In genomic region chr14:98146416-98146815, GRCh38 we compare ENCODE assay signal across 19 cellular contexts.
DNase-seq lines count a peak whose midpoint lies in the region; ATAC-seq lines count a peak whose summit lies in the region.
"Had no signal": no experiment of that assay in that cellular context is flagged by ENCODE, and none has a peak within 500 bp of the region (broad histone marks: within the 10 kb centered on the region; RNA-seq: fewer than 3 reads in every experiment).

No MANE protein-coding gene starts in this region.

- POLR2A ChIA-PET in naive thymus-derived CD4-positive, alpha-beta T cell (lab: Charles Lee): interaction anchor here (1.4 to 17.8 kb wide), 3 partner anchors 14 to 43 kb away, joined by 4 to 501 read pairs (median 265); no protein-coding TSS in a partner anchor

- H3K36me3 ChIP-seq in naive thymus-derived CD4-positive, alpha-beta T cell (ENCODE audit: control insufficient read depth in 2 of 3, insufficient read depth in 3 of 3, low read length in 3 of 3): no peaks in the 10 kb centered on the region
- H3K36me3 ChIP-seq: BLaER1 had no signal

- peaks cover 6% of the 10 kb centered on the region for H3K9me3 Mint-ChIP-seq in activated T-cell treated with anti-CD3 and anti-CD28 coated beads, Interleukin-2, amount 50 U/mL, for 24 hours
- H3K9me3 Mint-ChIP-seq in activated T-cell treated with anti-CD3 and anti-CD28 coated beads, Interleukin-2, amount 50 U/mL, for 72 hours: peaks cover 2 to 3% of the 10 kb centered on the region in 2 donors
- peaks cover 11% of the 10 kb centered on the region for H3K9me3 Mint-ChIP-seq in activated naive CD8-positive, alpha-beta T cell treated with anti-CD3 and anti-CD28 coated beads for 36 hours
- peaks cover 0 to 11% (median 4%) of the 10 kb centered on the region in 11 donors for H3K9me3 Mint-ChIP-seq in naive thymus-derived CD4-positive, alpha-beta T cell
- H3K9me3 Mint-ChIP-seq: H9 had no signal

- no peaks in the 10 kb centered on the region for H3K27me3 ChIP-seq in naive thymus-derived CD4-positive, alpha-beta T cell (ENCODE audit: control insufficient read depth in 2 of 2, insufficient read depth in 2 of 2, low read length in 2 of 2)
- H3K27me3 ChIP-seq: BLaER1 had no signal

- peaks cover 71% of the 10 kb centered on the region for H3K4me1 Mint-ChIP-seq in activated T-cell treated with anti-CD3 and anti-CD28 coated beads, Interleukin-2, amount 50 U/mL, for 24 hours (ENCODE audit: low read depth)
- H3K4me1 Mint-ChIP-seq in activated T-cell treated with anti-CD3 and anti-CD28 coated beads, Interleukin-2, amount 50 U/mL, for 72 hours (ENCODE audit: low read depth): peaks cover 64% of the 10 kb centered on the region
- H3K4me1 Mint-ChIP-seq in activated naive CD8-positive, alpha-beta T cell treated with anti-CD3 and anti-CD28 coated beads for 36 hours: peaks cover 56% of the 10 kb centered on the region
- H3K4me1 Mint-ChIP-seq in naive thymus-derived CD4-positive, alpha-beta T cell: peaks cover 34 to 86% (median 72%) of the 10 kb centered on the region in 7 donors

- H3K27me3 Mint-ChIP-seq in activated T-cell treated with anti-CD3 and anti-CD28 coated beads, Interleukin-2, amount 50 U/mL, for 24 hours: no peaks in the 10 kb centered on the region
- no peaks in the 10 kb centered on the region for H3K27me3 Mint-ChIP-seq in activated T-cell treated with anti-CD3 and anti-CD28 coated beads, Interleukin-2, amount 50 U/mL, for 72 hours (ENCODE audit: low read depth)
- H3K27me3 Mint-ChIP-seq in activated naive CD8-positive, alpha-beta T cell treated with anti-CD3 and anti-CD28 coated beads for 36 hours: no peaks in the 10 kb centered on the region
- H3K27me3 Mint-ChIP-seq in naive thymus-derived CD4-positive, alpha-beta T cell: no peaks in the 10 kb centered on the region

- in situ Hi-C loops in G401 (cut with HindIII; ENCODE audit: low sequenced_read_pairs): no loop called here

- H3K4me1 ChIP-seq in naive thymus-derived CD4-positive, alpha-beta T cell (ENCODE audit: control insufficient read depth in 2 of 2, insufficient read depth in 2 of 2, low read length in 2 of 2): peaks cover 17 to 47% of the 10 kb centered on the region in 2 donors
- H3K4me1 ChIP-seq: BLaER1 had no signal

- no peak for ATAC-seq in activated T-cell treated with anti-CD3 and anti-CD28 coated beads, Interleukin-2, amount 50 U/mL, for 72 hours (replicated peaks in 1 of 2)
- ATAC-seq in naive thymus-derived CD4-positive, alpha-beta T cell: no peak
- ATAC-seq in GM21737 (IDR thresholded peaks at IDR 0.05; ENCODE audit: unreplicated experiment): no peak
- ATAC-seq in GM18517 (IDR thresholded peaks at IDR 0.05; ENCODE audit: unreplicated experiment): no peak

- H3K27ac ChIP-seq in naive thymus-derived CD4-positive, alpha-beta T cell (ENCODE audit: low read depth, low read length): no peak overlapping the region
- H3K27ac ChIP-seq: BLaER1, GM23248 had no signal

- CTCF ChIA-PET in naive thymus-derived CD4-positive, alpha-beta T cell (lab: Charles Lee): interaction anchor here (0.6 to 16.0 kb wide), 3 partner anchors 26 to 45 kb away, joined by 3 to 279 read pairs (median 3); no protein-coding TSS in a partner anchor

- peaks cover 15% of the 10 kb centered on the region for H3K36me3 Mint-ChIP-seq in activated T-cell treated with anti-CD3 and anti-CD28 coated beads, Interleukin-2, amount 50 U/mL, for 24 hours (ENCODE audit: low read depth)
- peaks cover 2 to 6% of the 10 kb centered on the region in 2 donors for H3K36me3 Mint-ChIP-seq in activated T-cell treated with anti-CD3 and anti-CD28 coated beads, Interleukin-2, amount 50 U/mL, for 72 hours (ENCODE audit: insufficient read depth in 2 of 2)
- peaks cover 27% of the 10 kb centered on the region for H3K36me3 Mint-ChIP-seq in activated naive CD8-positive, alpha-beta T cell treated with anti-CD3 and anti-CD28 coated beads for 36 hours
- H3K36me3 Mint-ChIP-seq in naive thymus-derived CD4-positive, alpha-beta T cell: peaks cover 3 to 53% (median 29%) of the 10 kb centered on the region in 5 donors

- H3K9me3 ChIP-seq in naive thymus-derived CD4-positive, alpha-beta T cell (ENCODE audit: control insufficient read depth in 2 of 3, low read length in 3 of 3): no peaks in the 10 kb centered on the region

- H3K27ac Mint-ChIP-seq in activated T-cell treated with anti-CD3 and anti-CD28 coated beads, Interleukin-2, amount 50 U/mL, for 24 hours: peak overlapping the region; percentile 45
- no peak overlapping the region for H3K27ac Mint-ChIP-seq in activated T-cell treated with anti-CD3 and anti-CD28 coated beads, Interleukin-2, amount 50 U/mL, for 72 hours
- peak overlapping the region; percentile 9 for H3K27ac Mint-ChIP-seq in activated naive CD8-positive, alpha-beta T cell treated with anti-CD3 and anti-CD28 coated beads for 36 hours
- peak overlapping the region in 7 of 9 donors; percentile 57 to 99 (median 80) for H3K27ac Mint-ChIP-seq in naive thymus-derived CD4-positive, alpha-beta T cell

- no peak for DNase-seq in activated T-cell treated with anti-CD3 and anti-CD28 coated beads, Interleukin-2, amount 50 U/mL, for 24 hours
- no peak for DNase-seq in activated T-cell treated with anti-CD3 and anti-CD28 coated beads, Interleukin-2, amount 50 U/mL, for 72 hours
- DNase-seq in G401 (ENCODE audit: low spot score) (peak; percentile 95), DMS53 (lab: John Stamatoyannopoulos, UW) (no peak)
- DNase-seq in activated naive CD8-positive, alpha-beta T cell treated with anti-CD3 and anti-CD28 coated beads for 36 hours: no peak
- no peak for DNase-seq in naive thymus-derived CD4-positive, alpha-beta T cell
- DNase-seq: 8988T, AML-193, Calu3, DMS 273 treated with DMSO at 0.1 percent for 48 hours, DMS79, EL, GDM1, GM23248, H9, IMR-90 had no signal

- no peak overlapping the region for H3K4me3 Mint-ChIP-seq in activated T-cell treated with anti-CD3 and anti-CD28 coated beads, Interleukin-2, amount 50 U/mL, for 24 hours
- no peak overlapping the region for H3K4me3 Mint-ChIP-seq in activated T-cell treated with anti-CD3 and anti-CD28 coated beads, Interleukin-2, amount 50 U/mL, for 72 hours
- no peak overlapping the region for H3K4me3 Mint-ChIP-seq in activated naive CD8-positive, alpha-beta T cell treated with anti-CD3 and anti-CD28 coated beads for 36 hours
- peak overlapping the region in 2 of 10 donors; percentile 10 to 40 for H3K4me3 Mint-ChIP-seq in naive thymus-derived CD4-positive, alpha-beta T cell
- H3K4me3 Mint-ChIP-seq: H9 had no signal

- H3K4me3 ChIP-seq in naive thymus-derived CD4-positive, alpha-beta T cell (ENCODE audit: low read length): no peak overlapping the region
- H3K4me3 ChIP-seq: BLaER1, GM23248 had no signal

- intact Hi-C loops in naive thymus-derived CD4-positive, alpha-beta T cell (cut with micrococcal nuclease): no loop called here
